In the genomic region with DNA sequence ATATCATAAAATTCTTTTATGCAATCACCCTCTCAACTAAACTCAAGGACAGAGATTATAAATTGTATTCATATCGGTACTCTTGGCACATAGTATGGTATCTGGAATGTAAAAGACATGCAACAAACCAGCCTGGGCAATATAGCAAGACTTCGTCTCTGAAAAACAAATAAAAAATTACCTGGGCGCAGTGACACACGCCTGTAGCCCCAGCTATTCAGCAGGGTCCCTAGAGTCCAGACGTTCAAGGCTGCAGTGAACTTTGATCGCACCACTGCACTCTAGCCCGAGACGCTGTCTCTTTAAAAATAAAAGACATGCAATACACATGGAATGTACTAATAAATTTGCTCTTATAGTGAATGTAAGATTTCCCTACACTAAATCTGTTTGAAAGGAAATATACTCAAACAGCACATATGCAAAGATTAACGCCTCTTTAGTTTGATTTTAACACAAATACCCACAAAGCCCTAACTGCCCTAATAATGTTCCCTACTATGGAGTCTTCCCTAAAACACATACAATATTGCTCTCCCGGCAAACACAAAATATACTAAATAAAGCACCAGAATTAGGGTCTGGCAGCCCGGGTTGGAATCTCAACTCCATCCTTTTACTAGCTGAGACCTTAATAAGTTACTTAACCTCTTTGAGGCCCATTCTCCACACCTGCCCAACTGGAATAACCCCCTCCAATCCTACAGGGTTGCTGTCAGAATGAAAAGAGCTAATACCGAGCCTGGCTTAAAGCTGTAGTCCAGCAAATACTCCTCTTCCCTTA, we compare ENCODE assay signal across 2 cellular contexts.
TF ChIP-seq lines count a peak whose summit lies in the region.

No MANE protein-coding gene starts in this region.

TF ChIP-seq in endothelial cell of umbilical vein, 7 proteins besides CTCF, POLR2A, EP300 and RAD21 (continued from another document):
- no peak for TF ChIP-seq MAX (IDR thresholded peaks at IDR 0.05; ENCODE audit: insufficient read depth, insufficient read length)
- TF ChIP-seq GATA2 (IDR thresholded peaks at IDR 0.05; ENCODE audit: insufficient read depth, insufficient read length, low read depth, low read length): no peak
- no peak for TF ChIP-seq FOS (IDR thresholded peaks at IDR 0.05; ENCODE audit: borderline replicate concordance, insufficient read depth, low read length)
- TF ChIP-seq JUN (IDR thresholded peaks at IDR 0.05; ENCODE audit: borderline replicate concordance, insufficient read depth, insufficient read length, low read depth): no peak
- no peak for TF ChIP-seq EZH2 (IDR thresholded peaks at IDR 0.05; ENCODE audit: borderline replicate concordance, low read depth, low read length, severe bottlenecking)
- no peak for TF ChIP-seq MYC (IDR thresholded peaks at IDR 0.05; ENCODE audit: low read depth, low read length)

TF ChIP-seq in HEK293T, 16 proteins besides CTCF, POLR2A, EP300 and RAD21:
- no peak for TF ChIP-seq NFRKB (IDR thresholded peaks at IDR 0.05)
- TF ChIP-seq TARDBP (IDR thresholded peaks at IDR 0.05): no peak
- TF ChIP-seq SUZ12 (IDR thresholded peaks at IDR 0.05): no peak
- no peak for TF ChIP-seq L3MBTL2 (conservative IDR thresholded peaks at IDR 0.05)
- no peak for TF ChIP-seq ELF4 (IDR thresholded peaks at IDR 0.05)
- no peak for TF ChIP-seq BHLHE40 (IDR thresholded peaks at IDR 0.05; ENCODE audit: borderline replicate concordance)
- TF ChIP-seq FOXM1 (IDR thresholded peaks at IDR 0.05; ENCODE audit: borderline replicate concordance): no peak
- TF ChIP-seq FOXK2 (IDR thresholded peaks at IDR 0.05): no peak
- TF ChIP-seq HDGF (IDR thresholded peaks at IDR 0.05; ENCODE audit: borderline replicate concordance): no peak
- TF ChIP-seq, protein P1, sequence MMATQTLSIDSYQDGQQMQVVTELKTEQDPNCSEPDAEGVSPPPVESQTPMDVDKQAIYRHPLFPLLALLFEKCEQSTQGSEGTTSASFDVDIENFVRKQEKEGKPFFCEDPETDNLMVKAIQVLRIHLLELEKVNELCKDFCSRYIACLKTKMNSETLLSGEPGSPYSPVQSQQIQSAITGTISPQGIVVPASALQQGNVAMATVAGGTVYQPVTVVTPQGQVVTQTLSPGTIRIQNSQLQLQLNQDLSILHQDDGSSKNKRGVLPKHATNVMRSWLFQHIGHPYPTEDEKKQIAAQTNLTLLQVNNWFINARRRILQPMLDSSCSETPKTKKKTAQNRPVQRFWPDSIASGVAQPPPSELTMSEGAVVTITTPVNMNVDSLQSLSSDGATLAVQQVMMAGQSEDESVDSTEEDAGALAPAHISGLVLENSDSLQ (IDR thresholded peaks at IDR 0.05): no peak
- no peak for TF ChIP-seq FOXA1 (IDR thresholded peaks at IDR 0.05)
- no peak for TF ChIP-seq LEF1 (IDR thresholded peaks at IDR 0.05; ENCODE audit: borderline replicate concordance)
- no peak for TF ChIP-seq SP1 (IDR thresholded peaks at IDR 0.05)
- TF ChIP-seq ZNF384 (IDR thresholded peaks at IDR 0.05): no peak
- TF ChIP-seq ARNT (IDR thresholded peaks at IDR 0.05): no peak
- no peak for TF ChIP-seq CTBP1 (IDR thresholded peaks at IDR 0.05; ENCODE audit: borderline replicate concordance)
